Comparison of ENCODE assay signal across 21 cellular contexts in genomic region chr7:30652951-30653641, GRCh38. TPM values are rescaled to one million over a fixed set of nuclear protein-coding genes. Genes with fewer than 3 reads are reported as not detected.
DNase-seq lines count a peak whose midpoint lies in the region; ATAC-seq and TF ChIP-seq lines count a peak whose summit lies in the region.
"Had no signal": no experiment of that assay in that cellular context is flagged by ENCODE, and none has a peak within 500 bp of the region (broad histone marks: within the 10 kb centered on the region; RNA-seq: fewer than 3 reads in every experiment).

No MANE protein-coding gene starts in this region.

- H3K4me3 ChIP-seq in RWPE2 (ENCODE audit: severe bottlenecking) = no peak overlapping the region
- H3K4me3 ChIP-seq: GM23338, SJCRH30 had no signal

- ATAC-seq in Right ventricle myocardium inferior (peak; percentile 61), Right ventricle myocardium superior (ENCODE audit: poor library complexity) (no peak), RWPE2 (ENCODE audit: low read depth) (no peak), HG02610 (IDR thresholded peaks at IDR 0.05; ENCODE audit: unreplicated experiment) (no peak)
- ATAC-seq: GM23338 had no signal

- no peak overlapping the region for H3K27ac ChIP-seq in RWPE2 (ENCODE audit: poor library complexity, severe bottlenecking)
- H3K27ac ChIP-seq: C4-2B, HL-60, SJCRH30 had no signal

- H3K4me1 ChIP-seq in RWPE2 (ENCODE audit: insufficient read depth, poor library complexity, severe bottlenecking) = no peaks in the 10 kb centered on the region

- intact Hi-C loops in Right ventricle myocardium inferior (cut with DNase I) (no loop called here), Right ventricle myocardium superior (cut with DNase I) (no loop called here), posterior vena cava (cut with DNase I) (no loop called here)

- H3K27me3 ChIP-seq in RWPE2 (ENCODE audit: insufficient read depth, poor library complexity, severe bottlenecking) = no peaks in the 10 kb centered on the region
- H3K27me3 ChIP-seq: SJCRH30 had no signal

- H3K9me3 ChIP-seq in RWPE2 (ENCODE audit: severe bottlenecking) = no peaks in the 10 kb centered on the region
- H3K9me3 ChIP-seq: SJCRH30 had no signal

- DNase-seq in Right ventricle myocardium inferior (ENCODE audit: missing footprints) (no peak), Right ventricle myocardium superior (no peak), RWPE2 (ENCODE audit: low spot score) (peak; percentile 27), left kidney (ENCODE audit: low read depth, low spot score) (peak; percentile 3), posterior vena cava (ENCODE audit: low spot score) (peak; percentile 80), NCI-H524 treated with DMSO at 0.1 percent for 48 hours (lab: John Stamatoyannopoulos, UW) (no peak)
- DNase-seq in stimulated activated CD4-positive, alpha-beta T cell treated with anti-CD3 and anti-CD28 coated beads, Interleukin-15, amount 100 ng/mL, for 24 hours = no peak
- DNase-seq: DMS79, NCI-H1417 treated with DMSO at 0.1 percent for 48 hours, NCI-H187 treated with DMSO at 0.1 percent for 48 hours, NCI-H2227 treated with DMSO at 0.1 percent for 48 hours, NCI-H510A treated with DMSO at 0.1 percent for 48 hours, NCI-H82, OCI-M1, SJCRH30 had no signal

- no peak for TF ChIP-seq CTCF in RWPE2 (IDR thresholded peaks at IDR 0.05; ENCODE audit: poor library complexity, severe bottlenecking)

- no peaks in the 10 kb centered on the region for H3K36me3 ChIP-seq in RWPE2 (ENCODE audit: low read depth)
- H3K36me3 ChIP-seq: SJCRH30 had no signal

RNA-seq across cellular contexts. Expression of gene CRHR2, which starts 29.2 kb away (rescaled TPM):
- 0.35 TPM for total RNA-seq in Right ventricle myocardium inferior
- 0.24 TPM for total RNA-seq in Right ventricle myocardium superior
- under 1 TPM; 0.10 to 0.60 TPM for total RNA-seq in posterior vena cava
- total RNA-seq: HT1080, MCF 10A, SJCRH30 had no signal

RNA-seq across cellular contexts. Expression of gene GARS1, which starts 58.4 kb away (rescaled TPM):
- total RNA-seq in Right ventricle myocardium inferior (32.3 TPM), Right ventricle myocardium superior (32.2 TPM), posterior vena cava (10 to 100 TPM; 82.8 to 98.1 TPM)

Comparison
In these comparisons a context has a peak if more than half of its experiments do, and no peak if none do; other contexts are left out.
1. DNase-seq: peak in RWPE2 (single experiment), left kidney (single experiment) and posterior vena cava (single experiment); none in Right ventricle myocardium inferior (single experiment), Right ventricle myocardium superior (single experiment), NCI-H524 treated with DMSO at 0.1 percent for 48 hours (single experiment) and stimulated activated CD4-positive, alpha-beta T cell treated with anti-CD3 and anti-CD28 coated beads, Interleukin-15, amount 100 ng/mL, for 24 hours (single experiment).